9 cellular contexts compared by ENCODE assay signal in the genomic region with DNA sequence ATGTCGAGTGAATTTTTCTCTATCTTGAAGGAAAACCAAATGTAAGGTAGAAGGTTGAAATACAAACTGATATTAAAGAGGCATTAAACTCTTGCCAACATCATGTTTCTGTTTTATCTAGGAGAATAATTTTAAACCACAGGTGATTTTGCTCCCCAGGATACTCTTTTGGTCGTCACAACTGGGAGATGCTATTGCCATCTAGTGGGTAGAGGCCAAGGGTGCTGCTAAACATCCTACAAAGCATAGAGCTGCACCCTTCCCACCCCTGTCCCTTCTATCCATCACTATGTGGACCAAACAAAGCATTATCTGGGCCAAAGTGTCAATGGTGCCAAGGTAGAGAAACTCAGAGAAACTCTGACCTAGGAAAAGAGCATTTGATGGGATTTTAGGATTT.
DNase-seq lines count a peak whose midpoint lies in the region; ATAC-seq and TF ChIP-seq lines count a peak whose summit lies in the region.
"Had no signal": no experiment of that assay in that cellular context is flagged by ENCODE, and none has a peak within 500 bp of the region (broad histone marks: within the 10 kb centered on the region; RNA-seq: fewer than 3 reads in every experiment).

No MANE protein-coding gene starts in this region.

- DNase-seq in heart right ventricle (no peak), right cardiac atrium (no peak), NCI-H460 (ENCODE audit: extremely low read depth, low read depth) (peak; percentile 7), fibroblast of peridontal ligament (ENCODE audit: extremely low read depth) (peak; percentile 0), testis (peak; percentile 13), NCI-H748 (lab: John Stamatoyannopoulos, UW; ENCODE audit: unreplicated experiment) (no peak), uterus (no peak), NCI-H446 (lab: John Stamatoyannopoulos, UW) (no peak)
- DNase-seq: NCI-H774 had no signal

- H3K4me3 ChIP-seq in heart right ventricle, result no peak overlapping the region
- no peak overlapping the region for H3K4me3 ChIP-seq in right cardiac atrium (ENCODE audit: low read length)
- H3K4me3 ChIP-seq in testis, result no peak overlapping the region
- H3K4me3 ChIP-seq in uterus, result no peak overlapping the region

- intact Hi-C loops in heart right ventricle (cut with DNase I), result no loop called here
- intact Hi-C loops in right cardiac atrium (cut with DNase I), result no loop called here
- intact Hi-C loops in testis (cut with DNase I; ENCODE audit: low total_unique reads), result no loop called here
- intact Hi-C loops in uterus (cut with DNase I; ENCODE audit: low total_unique reads), result no loop called here

- H3K27ac ChIP-seq in heart right ventricle, result no peak overlapping the region
- no peak overlapping the region for H3K27ac ChIP-seq in right cardiac atrium (ENCODE audit: low read length)
- H3K27ac ChIP-seq in testis, result no peak overlapping the region
- H3K27ac ChIP-seq in uterus, result no peak overlapping the region

- H3K27me3 ChIP-seq in heart right ventricle (no peaks in the 10 kb centered on the region), right cardiac atrium (ENCODE audit: control insufficient read depth, insufficient read depth) (no peaks in the 10 kb centered on the region), testis (no peaks in the 10 kb centered on the region), uterus (no peaks in the 10 kb centered on the region)

- no peak for TF ChIP-seq POLR2A in testis (IDR thresholded peaks at IDR 0.05)
- TF ChIP-seq POLR2A in uterus (IDR thresholded peaks at IDR 0.05), result no peak

- H3K4me1 ChIP-seq in heart right ventricle (no peaks in the 10 kb centered on the region), right cardiac atrium (ENCODE audit: control insufficient read depth, insufficient read depth, low read length) (no peaks in the 10 kb centered on the region), testis (no peaks in the 10 kb centered on the region), uterus (no peaks in the 10 kb centered on the region)

- peaks cover 0 to 1% (median 0%) of the 10 kb centered on the region in 11 donors for H3K9me3 ChIP-seq in heart right ventricle
- H3K9me3 ChIP-seq in right cardiac atrium (ENCODE audit: control insufficient read depth, low read length), result no peaks in the 10 kb centered on the region
- no peaks in the 10 kb centered on the region for H3K9me3 ChIP-seq in testis
- H3K9me3 ChIP-seq in uterus, result no peaks in the 10 kb centered on the region

- ATAC-seq in heart right ventricle (peak in 1 of 8 donors; percentile 42), right cardiac atrium (no peak)

- TF ChIP-seq CTCF in heart right ventricle (IDR thresholded peaks at IDR 0.05), result peak in 7 of 9 donors; percentile 23 to 48 (median 35)
- no peak for TF ChIP-seq CTCF in testis (IDR thresholded peaks at IDR 0.05)
- no peak for TF ChIP-seq CTCF in uterus (IDR thresholded peaks at IDR 0.05)

- 11 to 32% methylated on average over 2 of the region's 2 CpGs for WGBS in heart right ventricle, 2 donors
- WGBS in right cardiac atrium, result 42% methylated on average over 2 of the region's 2 CpGs
- 32 to 46% methylated on average over 2 of the region's 2 CpGs for WGBS in testis, 2 donors

- H3K36me3 ChIP-seq in heart right ventricle (no peaks in the 10 kb centered on the region), testis (ENCODE audit: low read depth, missing control alignments) (no peaks in the 10 kb centered on the region), uterus (no peaks in the 10 kb centered on the region)

Comparison
In these comparisons a context has a peak if more than half of its experiments do, and no peak if none do; other contexts are left out.
1. DNase-seq: peak in NCI-H460 (single experiment), fibroblast of peridontal ligament (single experiment) and testis (single experiment); none in heart right ventricle (0 of 2), right cardiac atrium (0 of 3), NCI-H748 (single experiment), uterus (0 of 2) and NCI-H446 (0 of 2).
2. CTCF ChIP-seq: peak in heart right ventricle (7 of 9); none in testis (0 of 3) and uterus (0 of 4).